In genomic region chr12:120230974-120231315, GRCh38 we compare ENCODE assay signal across 8 cellular contexts. TPM values are rescaled to one million over a fixed set of nuclear protein-coding genes. Genes with fewer than 3 reads are reported as not detected.
DNase-seq lines count a peak whose midpoint lies in the region; ATAC-seq and TF ChIP-seq lines count a peak whose summit lies in the region.

No MANE protein-coding gene starts in this region.

- DNase-seq in CD8-positive, alpha-beta memory T cell = no peak
- DNase-seq in WERI-Rb-1 (peak; percentile 33), fibroblast of pulmonary artery (ENCODE audit: low read depth) (no peak), progenitor cell of endocrine pancreas (ENCODE audit: low spot score, unreplicated experiment) (no peak), NCI-H2196 treated with DMSO at 0.1 percent for 48 hours (lab: John Stamatoyannopoulos, UW; ENCODE audit: unreplicated experiment) (no peak)
- DNase-seq in stimulated activated CD4-positive, alpha-beta T cell treated with anti-CD3 and anti-CD28 coated beads, Interleukin-15, amount 100 ng/mL, for 24 hours = no peak

- no peak for ATAC-seq in GM19455 (IDR thresholded peaks at IDR 0.05; ENCODE audit: unreplicated experiment)
- no peak for ATAC-seq in HG02759 (IDR thresholded peaks at IDR 0.05; ENCODE audit: unreplicated experiment)

- POLR2A ChIA-PET in CD8-positive, alpha-beta memory T cell (lab: Charles Lee) = interaction anchor here (1.0 to 6.7 kb wide), 5 partner anchors 19 to 61 kb away, joined by 3 to 101 read pairs (median 28); partner anchors contain the start of genes PXN, RNU4-1, RNU4-2 and RPLP0

- peak overlapping the region; percentile 70 for H3K27ac ChIP-seq in CD8-positive, alpha-beta memory T cell (ENCODE audit: low read depth, low read length)
- H3K27ac ChIP-seq in WERI-Rb-1 = peak overlapping the region; percentile 62

- peak overlapping the region; percentile 36 for H3K4me3 ChIP-seq in CD8-positive, alpha-beta memory T cell (ENCODE audit: low read length)
- peak overlapping the region; percentile 13; the same call in 1 of the 2 replicates for H3K4me3 ChIP-seq in WERI-Rb-1 (ENCODE audit: low read depth, low read length)
- peak overlapping the region; percentile 27 for H3K4me3 ChIP-seq in fibroblast of pulmonary artery (replicated peaks; ENCODE audit: low read depth, low read length)

- H3K4me1 ChIP-seq in CD8-positive, alpha-beta memory T cell (ENCODE audit: insufficient read depth, low read length) = peaks cover 93% of the 10 kb centered on the region

- peaks cover 7% of the 10 kb centered on the region for H3K36me3 ChIP-seq in CD8-positive, alpha-beta memory T cell (ENCODE audit: insufficient read depth, low read length)
- no peaks in the 10 kb centered on the region for H3K36me3 ChIP-seq in WERI-Rb-1

- peak overlapping the region; percentile 47 to 91 (median 82) for H3K4me3 Mint-ChIP-seq in CD8-positive, alpha-beta memory T cell
- H3K4me3 Mint-ChIP-seq in progenitor cell of endocrine pancreas (ENCODE audit: low read depth) = peak overlapping the region; percentile 40

- peaks cover 93 to 99% (median 95%) of the 10 kb centered on the region in 3 donors for H3K4me1 Mint-ChIP-seq in CD8-positive, alpha-beta memory T cell
- H3K4me1 Mint-ChIP-seq in progenitor cell of endocrine pancreas (ENCODE audit: low read depth) = peaks cover 93% of the 10 kb centered on the region

- no peaks in the 10 kb centered on the region for H3K27me3 Mint-ChIP-seq in CD8-positive, alpha-beta memory T cell
- no peaks in the 10 kb centered on the region for H3K27me3 Mint-ChIP-seq in progenitor cell of endocrine pancreas

- no peaks in the 10 kb centered on the region for H3K9me3 ChIP-seq in CD8-positive, alpha-beta memory T cell (ENCODE audit: low read length)
- no peaks in the 10 kb centered on the region for H3K9me3 ChIP-seq in WERI-Rb-1 (ENCODE audit: severe bottlenecking)

- no peaks in the 10 kb centered on the region for H3K9me3 Mint-ChIP-seq in CD8-positive, alpha-beta memory T cell
- H3K9me3 Mint-ChIP-seq in progenitor cell of endocrine pancreas (ENCODE audit: low read depth) = no peaks in the 10 kb centered on the region

- H3K27me3 ChIP-seq in CD8-positive, alpha-beta memory T cell (ENCODE audit: insufficient read depth, low read length, poor library complexity, severe bottlenecking) = no peaks in the 10 kb centered on the region
- no peaks in the 10 kb centered on the region for H3K27me3 ChIP-seq in WERI-Rb-1 (ENCODE audit: insufficient read depth, low read depth, severe bottlenecking)

- TF ChIP-seq CTCF in WERI-Rb-1 (IDR thresholded peaks at IDR 0.05; ENCODE audit: low read depth, low read length) = no peak
- TF ChIP-seq CTCF in fibroblast of pulmonary artery (IDR thresholded peaks at IDR 0.05; ENCODE audit: low read length, missing control alignments) = no peak
- no peak for TF ChIP-seq CTCF in progenitor cell of endocrine pancreas (IDR thresholded peaks at IDR 0.05; ENCODE audit: unreplicated experiment)

- peaks cover 0 to 16% (median 3%) of the 10 kb centered on the region in 3 donors for H3K36me3 Mint-ChIP-seq in CD8-positive, alpha-beta memory T cell
- no peaks in the 10 kb centered on the region for H3K36me3 Mint-ChIP-seq in progenitor cell of endocrine pancreas (ENCODE audit: insufficient read depth)

- H3K27ac Mint-ChIP-seq in CD8-positive, alpha-beta memory T cell = peak overlapping the region; percentile 84 to 99 (median 94)
- peak overlapping the region; percentile 98 for H3K27ac Mint-ChIP-seq in progenitor cell of endocrine pancreas

- CTCF ChIA-PET in CD8-positive, alpha-beta memory T cell (lab: Charles Lee) = interaction anchor here (0.6 to 16.4 kb wide), 5 partner anchors 22 to 61 kb away, joined by 3 to 727 read pairs (median 3); partner anchors contain the start of genes PXN, RNU4-2 and RPLP0

RNA-seq across cellular contexts. Expression of gene RPLP0, which starts 30.0 kb away (rescaled TPM):
- 1,000 to 10,000 TPM; 4,137 to 4,308 TPM for total RNA-seq in CD8-positive, alpha-beta memory T cell
- polyA plus RNA-seq in CD8-positive, alpha-beta memory T cell = 1,675 TPM
- 2,127 and 2,195 TPM in 2 replicates for total RNA-seq in progenitor cell of endocrine pancreas

RNA-seq across cellular contexts. Expression of gene PXN, which starts 34.6 kb away (rescaled TPM):
- total RNA-seq in CD8-positive, alpha-beta memory T cell = 10 to 100 TPM; 33.7 to 35.9 TPM
- polyA plus RNA-seq in CD8-positive, alpha-beta memory T cell = 146 TPM
- total RNA-seq in progenitor cell of endocrine pancreas = 71.4 and 71.8 TPM in 2 replicates

RNA-seq across cellular contexts. Expression of gene GCN1, which starts 36.4 kb away (rescaled TPM):
- 100 to 1,000 TPM; 150 to 157 TPM for total RNA-seq in CD8-positive, alpha-beta memory T cell
- 30.0 TPM for polyA plus RNA-seq in CD8-positive, alpha-beta memory T cell
- 117 and 131 TPM in 2 replicates for total RNA-seq in progenitor cell of endocrine pancreas
